ENCODE assay signal across 8 cellular contexts in the genomic region with DNA sequence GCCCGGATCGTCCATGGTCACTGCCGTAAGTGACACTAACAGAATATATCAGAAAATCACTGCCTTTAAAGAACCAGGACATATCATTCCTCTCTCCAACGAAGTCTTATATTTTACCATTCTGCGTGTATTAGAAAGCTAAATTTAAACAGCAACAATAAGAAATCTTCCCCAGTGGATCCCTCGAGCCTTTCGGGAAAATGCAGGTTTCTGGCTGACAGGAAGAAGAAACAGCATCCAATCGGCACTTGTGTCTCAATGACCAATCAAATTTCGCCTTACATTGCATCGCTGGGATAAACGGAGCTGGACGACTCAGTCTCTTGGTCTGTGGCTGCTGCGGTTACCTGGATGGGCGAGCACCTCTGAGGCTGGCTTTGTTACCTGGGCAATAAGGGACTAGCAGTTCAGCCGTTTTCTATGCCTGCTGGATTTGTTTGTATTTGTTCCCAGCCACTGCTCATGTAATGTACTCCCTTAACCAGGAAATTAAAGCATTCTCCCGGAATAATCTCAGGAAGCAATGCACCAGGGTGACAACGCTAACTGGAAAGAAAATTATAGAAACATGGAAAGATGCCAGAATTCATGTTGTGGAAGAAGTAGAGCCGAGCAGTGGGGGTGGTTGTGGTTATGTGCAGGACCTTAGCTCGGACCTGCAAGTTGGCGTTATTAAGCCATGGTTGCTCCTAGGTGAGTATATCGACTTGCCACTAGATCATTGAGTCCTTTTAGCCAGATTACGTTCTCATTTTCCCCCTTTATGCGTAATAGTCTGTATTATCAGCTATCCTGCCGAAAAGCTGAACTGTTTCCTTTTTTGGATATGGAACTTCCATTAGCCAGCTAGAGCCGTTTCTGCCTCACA. TPM values are rescaled to one million over a fixed set of nuclear protein-coding genes. Genes with fewer than 3 reads are reported as not detected.
A peak's percentile ranks its signal among the peaks of the same experiment; 100 is the strongest.
DNase-seq lines count a peak whose midpoint lies in the region; ATAC-seq and TF ChIP-seq lines count a peak whose summit lies in the region.

A gene with protein sequence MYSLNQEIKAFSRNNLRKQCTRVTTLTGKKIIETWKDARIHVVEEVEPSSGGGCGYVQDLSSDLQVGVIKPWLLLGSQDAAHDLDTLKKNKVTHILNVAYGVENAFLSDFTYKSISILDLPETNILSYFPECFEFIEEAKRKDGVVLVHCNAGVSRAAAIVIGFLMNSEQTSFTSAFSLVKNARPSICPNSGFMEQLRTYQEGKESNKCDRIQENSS (plus strand): TSS at position 281 of the 868 bp plus-strand sequence. CDS start 187 bp downstream, at position 468.

- no peak for TF ChIP-seq CTCF in Loucy (conservative IDR thresholded peaks at IDR 0.05; ENCODE audit: low read length)
- TF ChIP-seq CTCF in RWPE2 (IDR thresholded peaks at IDR 0.05; ENCODE audit: poor library complexity, severe bottlenecking), result no peak
- no peak for TF ChIP-seq CTCF in foreskin keratinocyte (conservative IDR thresholded peaks at IDR 0.05)
- no peak for TF ChIP-seq CTCF in neural progenitor cell (IDR thresholded peaks at IDR 0.05)

- peak within 1 kb of the TSS; percentile 47 for H3K27ac Mint-ChIP-seq in neural progenitor cell

- H3K79me2 ChIP-seq in Loucy (ENCODE audit: insufficient read depth, low read length) (no peaks in the 10 kb centered on the region), neural progenitor cell (ENCODE audit: low read depth) (no peaks in the 10 kb centered on the region)

- H3K4me1 Mint-ChIP-seq in neural progenitor cell, result peaks cover 7% of the 10 kb centered on the region

- peak within 1 kb of the TSS; percentile 62 for H3K27ac ChIP-seq in RWPE2 (ENCODE audit: poor library complexity, severe bottlenecking)
- peak within 1 kb of the TSS; percentile 7 for H3K27ac ChIP-seq in foreskin keratinocyte
- no peak within 1 kb of the TSS for H3K27ac ChIP-seq in neural progenitor cell
- H3K27ac ChIP-seq in stomach smooth muscle (ENCODE audit: low read length), result peak within 1 kb of the TSS; percentile 94

- peak within 1 kb of the TSS; percentile 92 for H3K4me3 Mint-ChIP-seq in neural progenitor cell

- H3K9me3 ChIP-seq in Loucy (ENCODE audit: insufficient read depth, low read depth, low read length), result no peaks in the 10 kb centered on the region
- H3K9me3 ChIP-seq in RWPE2 (ENCODE audit: severe bottlenecking), result no peaks in the 10 kb centered on the region
- H3K9me3 ChIP-seq in neural progenitor cell (ENCODE audit: low read depth), result no peaks in the 10 kb centered on the region
- no peaks in the 10 kb centered on the region for H3K9me3 ChIP-seq in stomach smooth muscle (ENCODE audit: control insufficient read depth in 2 of 2, low read length in 2 of 2)

- no peaks in the 10 kb centered on the region for H3K36me3 ChIP-seq in H7 (replicated peaks; ENCODE audit: control insufficient read depth, insufficient read depth, low read length)
- no peaks in the 10 kb centered on the region for H3K36me3 ChIP-seq in Loucy (ENCODE audit: insufficient read depth, low read length)
- H3K36me3 ChIP-seq in RWPE2 (ENCODE audit: low read depth), result no peaks in the 10 kb centered on the region
- no peaks in the 10 kb centered on the region for H3K36me3 ChIP-seq in neural progenitor cell
- no peaks in the 10 kb centered on the region for H3K36me3 ChIP-seq in stomach smooth muscle (ENCODE audit: control insufficient read depth in 2 of 2, insufficient read depth in 2 of 2, low read length in 2 of 2)

- H3K27me3 ChIP-seq in H7 (ENCODE audit: control insufficient read depth, insufficient read depth, low read length) (no peaks in the 10 kb centered on the region), Loucy (ENCODE audit: insufficient read depth, low read length, poor library complexity, severe bottlenecking) (no peaks in the 10 kb centered on the region), RWPE2 (ENCODE audit: insufficient read depth, poor library complexity, severe bottlenecking) (no peaks in the 10 kb centered on the region), foreskin keratinocyte (peaks cover 6% of the 10 kb centered on the region), neural progenitor cell (no peaks in the 10 kb centered on the region), stomach smooth muscle (ENCODE audit: control insufficient read depth in 1 of 2, insufficient read depth in 2 of 2, low read length in 2 of 2) (no peaks in the 10 kb centered on the region)

- in situ Hi-C loops in G401 (cut with HindIII; ENCODE audit: low sequenced_read_pairs), result no loop called here

- H2AFZ ChIP-seq in Loucy (ENCODE audit: low read length) (peak within 1 kb of the TSS; percentile 46; the same call in 1 of the 2 replicates), neural progenitor cell (replicated peaks) (peak within 1 kb of the TSS; percentile 98)

- H3K9ac ChIP-seq in Loucy (ENCODE audit: low read depth, low read length, poor library complexity, severe bottlenecking), result no peak within 1 kb of the TSS
- H3K9ac ChIP-seq in neural progenitor cell, result peak within 1 kb of the TSS; percentile 40
- peak within 1 kb of the TSS; percentile 71 to 94 for H3K9ac ChIP-seq in stomach smooth muscle (ENCODE audit: low read length in 2 of 2)

- H3K9me3 Mint-ChIP-seq in neural progenitor cell, result no peaks in the 10 kb centered on the region

- peak within 1 kb of the TSS; percentile 51 for H3K4me3 ChIP-seq in H7 (ENCODE audit: insufficient read depth, low read depth, low read length)
- H3K4me3 ChIP-seq in Loucy (ENCODE audit: low read length, poor library complexity, severe bottlenecking), result no peak within 1 kb of the TSS
- peak within 1 kb of the TSS; percentile 52 for H3K4me3 ChIP-seq in RWPE2 (ENCODE audit: severe bottlenecking)
- peak within 1 kb of the TSS; percentile 61 for H3K4me3 ChIP-seq in neural progenitor cell
- H3K4me3 ChIP-seq in stomach smooth muscle (ENCODE audit: low read length in 2 of 2), result peak within 1 kb of the TSS; percentile 82 to 93

- ATAC-seq in RWPE2 (ENCODE audit: low read depth), result peak; percentile 97
- ATAC-seq in foreskin keratinocyte, result peak; percentile 98

- no peak within 1 kb of the TSS for H3K4me2 ChIP-seq in Loucy (ENCODE audit: low read depth, low read length, poor library complexity, severe bottlenecking)
- H3K4me2 ChIP-seq in neural progenitor cell, result peak within 1 kb of the TSS; percentile 74

- H3K9me2 ChIP-seq in Loucy (replicated peaks; ENCODE audit: low read depth, low read length), result no peaks in the 10 kb centered on the region

- H3K4me1 ChIP-seq in Loucy (ENCODE audit: insufficient read depth, low read length, poor library complexity, severe bottlenecking) (no peaks in the 10 kb centered on the region), RWPE2 (ENCODE audit: insufficient read depth, poor library complexity, severe bottlenecking) (peaks cover 11% of the 10 kb centered on the region), foreskin keratinocyte (no peaks in the 10 kb centered on the region), neural progenitor cell (peaks cover 4% of the 10 kb centered on the region), stomach smooth muscle (ENCODE audit: control insufficient read depth, insufficient read depth, low read length) (peaks cover 4% of the 10 kb centered on the region)

- H3K27me3 Mint-ChIP-seq in neural progenitor cell (ENCODE audit: insufficient read depth, low read depth), result peaks cover 4% of the 10 kb centered on the region

- no peaks in the 10 kb centered on the region for H4K20me1 ChIP-seq in Loucy (ENCODE audit: insufficient read depth, low read length, poor library complexity, severe bottlenecking)
- no peaks in the 10 kb centered on the region for H4K20me1 ChIP-seq in neural progenitor cell (ENCODE audit: low read depth)

- no peaks in the 10 kb centered on the region for H3K36me3 Mint-ChIP-seq in neural progenitor cell

- no peaks in the 10 kb centered on the region for H3F3A ChIP-seq in Loucy (ENCODE audit: low read depth)
- peaks cover 5% of the 10 kb centered on the region for H3F3A ChIP-seq in neural progenitor cell (ENCODE audit: low read depth)

- DNase-seq in G401 (ENCODE audit: low spot score) (peak; percentile 99), H7 (peak; percentile 82), RWPE2 (ENCODE audit: low spot score) (peak; percentile 85), foreskin keratinocyte (peak; percentile 80 to 95), neural progenitor cell (ENCODE audit: low spot score) (peak; percentile 84)
- peak; percentile 58 for DNase-seq in activated gamma-delta T cell treated with anti-CD3 and anti-CD28 coated beads, Interleukin-2, amount 50 U/mL, for 16 hours (ENCODE audit: low read depth)

RNA-seq across cellular contexts. Expression of the gene that starts here (rescaled TPM):
- 3.4 and 4.6 TPM in 2 replicates for total RNA-seq in G401 (2014; rRNA removed; shearing (Covaris generic))
- total RNA-seq in H7 (2014; rRNA removed; shearing (Covaris generic)), result 0.66 and 1.3 TPM in 2 replicates
- 1.0 TPM in 2 replicates for total RNA-seq in foreskin keratinocyte
- 0.30 and 0.40 TPM in 2 replicates for polyA plus RNA-seq in foreskin keratinocyte
- total RNA-seq in neural progenitor cell (ENCODE audit: low replicate concordance), result 3.5 and 6.7 TPM in 2 replicates
